8 cellular contexts compared by ENCODE assay signal in genomic region chr1:23692308-23692871, GRCh38. TPM values are rescaled to one million over a fixed set of nuclear protein-coding genes. Genes with fewer than 3 reads are reported as not detected.
DNase-seq lines count a peak whose midpoint lies in the region; ATAC-seq, FAIRE-seq and TF ChIP-seq lines count a peak whose summit lies in the region.

No MANE protein-coding gene starts in this region.

- H3K36me3 ChIP-seq in iPS-18a (ENCODE audit: control insufficient read depth, low read depth, low read length) = peaks cover 53% of the 10 kb centered on the region
- H3K36me3 ChIP-seq in stomach = peaks cover 39 to 50% (median 46%) of the 10 kb centered on the region in 4 donors

- intact Hi-C loops in stomach (cut with DNase I; ENCODE audit: low total_unique reads) = loop anchor here (5.0 kb wide), 1 partner anchor 55 kb away; no protein-coding TSS in a partner anchor

- no peak for TF ChIP-seq POLR2A in stomach (IDR thresholded peaks at IDR 0.05)

- H3K4me1 ChIP-seq in iPS-18a (ENCODE audit: control insufficient read depth, low read depth, low read length) (peaks cover 13% of the 10 kb centered on the region), stomach (peaks cover 39 to 57% (median 48%) of the 10 kb centered on the region in 4 donors)

- H3K9me3 ChIP-seq in iPS-18a (ENCODE audit: control insufficient read depth, low read depth, low read length) (no peaks in the 10 kb centered on the region), stomach (no peaks in the 10 kb centered on the region)

- peak overlapping the region; percentile 95 for H3K4me3 Mint-ChIP-seq in T-helper 1 cell treated with Interleukin-12 subunit alpha and Interleukin-12 subunit beta and Interleukin-4 antibody, amounts not matched to agents 30 μg/mL and 1 μg/mL, for 36 hours
- peak overlapping the region; percentile 98 for H3K4me3 Mint-ChIP-seq in activated CD8-positive, alpha-beta T cell treated with anti-CD3 and anti-CD28 coated beads, Interleukin-2, amount 10 ng/mL, durations not matched to agents 7 days and 5 days

- H3K4me3 ChIP-seq in iPS-18a (ENCODE audit: low read length) (peak overlapping the region; percentile 93), stomach (peak overlapping the region; percentile 75 to 90 (median 84))

- no peak for DNase-seq in T-helper 1 cell
- no peak for DNase-seq in activated CD8-positive, alpha-beta T cell treated with anti-CD3 and anti-CD28 coated beads, Interleukin-2, amount 10 ng/mL, durations not matched to agents 7 days and 5 days
- no peak for DNase-seq in stomach
- no peak for DNase-seq in HTR-8/SVneo (ENCODE audit: insufficient read length, low spot score)
- no peak for DNase-seq in hippocampal formation (lab: John Stamatoyannopoulos, UW)

- H3K9ac ChIP-seq in iPS-18a (ENCODE audit: low read length) = peak overlapping the region; percentile 96

- no peak for FAIRE-seq in HTR-8/SVneo (lab: Jason Lieb, UNC)

- POLR2A ChIA-PET in activated CD8-positive, alpha-beta T cell treated with anti-CD3 and anti-CD28 coated beads, Interleukin-2, amount 10 ng/mL, durations not matched to agents 7 days and 5 days (lab: Charles Lee) = interaction anchor here (1.0 to 2.1 kb wide), 12 partner anchors 11 to 672 kb away, joined by 3 to 16 read pairs (median 6); partner anchors contain the start of genes ELOA and HNRNPR

- no peaks in the 10 kb centered on the region for H3K9me3 Mint-ChIP-seq in T-helper 1 cell treated with Interleukin-12 subunit alpha and Interleukin-12 subunit beta and Interleukin-4 antibody, amounts not matched to agents 30 μg/mL and 1 μg/mL, for 36 hours
- no peaks in the 10 kb centered on the region for H3K9me3 Mint-ChIP-seq in activated CD8-positive, alpha-beta T cell treated with anti-CD3 and anti-CD28 coated beads, Interleukin-2, amount 10 ng/mL, durations not matched to agents 7 days and 5 days (ENCODE audit: insufficient read depth)

- peaks cover 48% of the 10 kb centered on the region for H3K4me1 Mint-ChIP-seq in T-helper 1 cell treated with Interleukin-12 subunit alpha and Interleukin-12 subunit beta and Interleukin-4 antibody, amounts not matched to agents 30 μg/mL and 1 μg/mL, for 36 hours (ENCODE audit: low read depth)
- H3K4me1 Mint-ChIP-seq in activated CD8-positive, alpha-beta T cell treated with anti-CD3 and anti-CD28 coated beads, Interleukin-2, amount 10 ng/mL, durations not matched to agents 7 days and 5 days (ENCODE audit: low read depth) = peaks cover 49% of the 10 kb centered on the region

- no peaks in the 10 kb centered on the region for H3K27me3 Mint-ChIP-seq in T-helper 1 cell treated with Interleukin-12 subunit alpha and Interleukin-12 subunit beta and Interleukin-4 antibody, amounts not matched to agents 30 μg/mL and 1 μg/mL, for 36 hours (ENCODE audit: low read depth)
- no peaks in the 10 kb centered on the region for H3K27me3 Mint-ChIP-seq in activated CD8-positive, alpha-beta T cell treated with anti-CD3 and anti-CD28 coated beads, Interleukin-2, amount 10 ng/mL, durations not matched to agents 7 days and 5 days (ENCODE audit: low read depth)

- H3K36me3 Mint-ChIP-seq in T-helper 1 cell treated with Interleukin-12 subunit alpha and Interleukin-12 subunit beta and Interleukin-4 antibody, amounts not matched to agents 30 μg/mL and 1 μg/mL, for 36 hours (ENCODE audit: low read depth) = peaks cover 48% of the 10 kb centered on the region
- H3K36me3 Mint-ChIP-seq in activated CD8-positive, alpha-beta T cell treated with anti-CD3 and anti-CD28 coated beads, Interleukin-2, amount 10 ng/mL, durations not matched to agents 7 days and 5 days (ENCODE audit: low read depth) = peaks cover 53% of the 10 kb centered on the region

- H3K27ac Mint-ChIP-seq in T-helper 1 cell treated with Interleukin-12 subunit alpha and Interleukin-12 subunit beta and Interleukin-4 antibody, amounts not matched to agents 30 μg/mL and 1 μg/mL, for 36 hours = peak overlapping the region; percentile 85
- peak overlapping the region; percentile 94 for H3K27ac Mint-ChIP-seq in activated CD8-positive, alpha-beta T cell treated with anti-CD3 and anti-CD28 coated beads, Interleukin-2, amount 10 ng/mL, durations not matched to agents 7 days and 5 days

- WGBS in stomach, 5 donors = 4 to 10% (median 7%) methylated on average over 17 of the region's 17 CpGs

- CTCF ChIA-PET in activated CD8-positive, alpha-beta T cell treated with anti-CD3 and anti-CD28 coated beads, Interleukin-2, amount 10 ng/mL, durations not matched to agents 7 days and 5 days (lab: Charles Lee) = interaction anchor here (1.0 to 3.7 kb wide), 16 partner anchors 8 to 224 kb away, joined by 3 to 28 read pairs (median 5); partner anchors contain the start of genes E2F2 and ELOA

- H3K27ac ChIP-seq in iPS-18a (ENCODE audit: low read length) (peak overlapping the region; percentile 87), stomach (peak overlapping the region; percentile 79 to 92 (median 90))

- H3K27me3 ChIP-seq in iPS-18a (ENCODE audit: control insufficient read depth, insufficient read depth, low read length) = no peaks in the 10 kb centered on the region
- no peaks in the 10 kb centered on the region for H3K27me3 ChIP-seq in stomach

- TF ChIP-seq CTCF in stomach (IDR thresholded peaks at IDR 0.05) = no peak

- TF ChIP-seq EP300 in stomach (IDR thresholded peaks at IDR 0.05) = no peak

- no peak for ATAC-seq in activated CD8-positive, alpha-beta T cell treated with anti-CD3 and anti-CD28 coated beads, Interleukin-2, amount 10 ng/mL, durations not matched to agents 7 days and 5 days
- no peak for ATAC-seq in GM21526 (IDR thresholded peaks at IDR 0.05; ENCODE audit: low FRiP score, unreplicated experiment)

RNA-seq across cellular contexts. Expression of gene RPL11, which starts 0.8 kb away (rescaled TPM):
- total RNA-seq in activated CD8-positive, alpha-beta T cell treated with anti-CD3 and anti-CD28 coated beads, Interleukin-2, amount 10 ng/mL, durations not matched to agents 7 days and 5 days = 1,000 to 10,000 TPM; 1,096 to 1,128 TPM
- 1,000 to 10,000 TPM in 1 of 5 donors, 100 to 1,000 TPM in 4; 255 to 1,618 (median 778) TPM for total RNA-seq in stomach
- polyA plus RNA-seq in stomach = 1,000 to 10,000 TPM; 3,493 to 4,094 (median 3,871) TPM

RNA-seq across cellular contexts. Expression of gene ELOA, which starts 50.9 kb away (rescaled TPM):
- 10 to 100 TPM; 29.2 to 31.0 TPM for total RNA-seq in activated CD8-positive, alpha-beta T cell treated with anti-CD3 and anti-CD28 coated beads, Interleukin-2, amount 10 ng/mL, durations not matched to agents 7 days and 5 days
- 10 to 100 TPM in 4 of 5 donors, 1 to 10 TPM in 1; 7.2 to 54.0 (median 32.5) TPM for total RNA-seq in stomach
- 10 to 100 TPM; 19.1 to 28.1 (median 22.6) TPM for polyA plus RNA-seq in stomach
